ENCODE assay signal across 1 cellular context in the genomic region with DNA sequence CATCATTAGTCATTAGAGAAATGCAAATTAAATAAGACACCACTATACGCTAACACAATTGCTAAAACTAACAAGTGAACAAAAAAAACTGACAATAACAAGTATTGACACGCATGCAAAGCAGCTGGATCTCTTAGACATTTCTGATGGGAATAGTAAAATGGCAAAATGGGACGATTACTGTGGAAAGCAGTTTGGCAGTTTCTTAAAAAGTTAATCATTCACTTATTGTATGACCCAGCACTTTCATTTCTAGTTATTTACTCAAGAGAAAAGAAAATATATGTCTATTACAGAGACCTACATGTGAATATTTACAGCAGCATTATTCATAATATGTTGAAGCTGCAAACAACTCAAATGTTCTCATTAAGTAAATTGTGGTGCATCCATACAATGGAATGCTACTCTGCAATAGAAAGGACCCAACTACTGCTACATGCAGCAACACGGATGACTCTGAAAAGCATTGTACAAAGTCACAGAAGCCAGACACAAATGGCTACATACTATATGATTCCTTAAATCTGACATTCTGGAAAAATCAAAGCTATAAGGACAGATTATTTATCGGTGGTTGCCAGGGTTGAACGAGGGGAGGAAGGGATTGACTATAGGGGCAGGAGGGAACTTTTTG.
TF ChIP-seq lines count a peak whose summit lies in the region.

No MANE protein-coding gene starts in this region.

TF ChIP-seq in SK-N-SH, 30 proteins besides CTCF, POLR2A, EP300 and RAD21 (continued from another document):
- TF ChIP-seq, protein P1, sequence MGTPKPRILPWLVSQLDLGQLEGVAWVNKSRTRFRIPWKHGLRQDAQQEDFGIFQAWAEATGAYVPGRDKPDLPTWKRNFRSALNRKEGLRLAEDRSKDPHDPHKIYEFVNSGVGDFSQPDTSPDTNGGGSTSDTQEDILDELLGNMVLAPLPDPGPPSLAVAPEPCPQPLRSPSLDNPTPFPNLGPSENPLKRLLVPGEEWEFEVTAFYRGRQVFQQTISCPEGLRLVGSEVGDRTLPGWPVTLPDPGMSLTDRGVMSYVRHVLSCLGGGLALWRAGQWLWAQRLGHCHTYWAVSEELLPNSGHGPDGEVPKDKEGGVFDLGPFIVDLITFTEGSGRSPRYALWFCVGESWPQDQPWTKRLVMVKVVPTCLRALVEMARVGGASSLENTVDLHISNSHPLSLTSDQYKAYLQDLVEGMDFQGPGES (IDR thresholded peaks at IDR 0.05; ENCODE audit: low read depth, low read length) = no peak
- TF ChIP-seq TAF1 (IDR thresholded peaks at IDR 0.05; ENCODE audit: borderline replicate concordance, low read depth, low read length) (no peak), TEAD4 (IDR thresholded peaks at IDR 0.05; ENCODE audit: borderline replicate concordance, insufficient read depth) (no peak), NRF1 (IDR thresholded peaks at IDR 0.05; ENCODE audit: low read depth, low read length) (no peak), GABPA (IDR thresholded peaks at IDR 0.05; ENCODE audit: low read depth) (no peak)
TF ChIP-seq in SK-N-SH: peak in this region for 0.
